Comparison of ENCODE assay signal across 33 cellular contexts in the genomic region with DNA sequence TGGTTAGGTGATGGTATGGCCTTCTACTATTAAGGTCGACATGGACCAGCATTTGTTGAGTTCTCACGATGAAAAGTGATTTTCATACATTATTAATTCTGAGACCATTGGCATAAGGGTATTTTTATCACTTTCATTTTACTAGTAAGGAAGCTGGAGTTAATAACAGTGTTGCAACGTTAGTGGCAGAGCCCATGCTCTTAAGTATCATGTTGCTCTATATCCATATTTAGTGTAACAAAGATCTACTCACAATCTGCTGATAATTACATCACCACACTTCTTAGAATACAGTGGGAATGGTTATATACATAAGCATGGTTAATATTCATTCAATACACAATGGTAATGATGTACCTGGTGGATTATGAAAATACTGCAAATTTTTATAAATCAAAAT.
"Had no signal": no experiment of that assay in that cellular context is flagged by ENCODE, and none has a peak within 500 bp of the region (broad histone marks: within the 10 kb centered on the region; RNA-seq: fewer than 3 reads in every experiment).

No MANE protein-coding gene starts in this region.

- H3K27me3 ChIP-seq: esophagus muscularis mucosa, heart right ventricle, left lung, neural progenitor cell, uterus had no signal

- H3K9me3 ChIP-seq: esophagus muscularis mucosa, heart right ventricle, left lung, lower lobe of right lung, uterus had no signal

- H3K4me1 Mint-ChIP-seq: activated CD4-positive, alpha-beta T cell treated with anti-CD3 and anti-CD28 coated beads, Interleukin-2, amount 10 ng/mL, durations not matched to agents 24 days and 14 days; activated naive CD4-positive, alpha-beta T cell treated with anti-CD3 and anti-CD28 coated beads, Interleukin-2, amount 10 ng/mL, durations not matched to agents 7 days and 5 days; natural killer cell; neural progenitor cell; stimulated activated effector memory CD8-positive, alpha-beta T cell treated with anti-CD3 and anti-CD28 coated beads, Interleukin-12 subunit alpha, Interleukin-12 subunit beta, amount 100 ng/mL, for 72 hours; T-helper 17 cell had no signal

- H3K4me3 Mint-ChIP-seq: activated CD4-positive, alpha-beta memory T cell treated with anti-CD3 and anti-CD28 coated beads for 36 hours; activated CD4-positive, alpha-beta T cell treated with anti-CD3 and anti-CD28 coated beads, Interleukin-2, amount 10 ng/mL, durations not matched to agents 24 days and 14 days; activated naive CD4-positive, alpha-beta T cell treated with anti-CD3 and anti-CD28 coated beads, Interleukin-2, amount 10 ng/mL, durations not matched to agents 7 days and 5 days; activated T-helper 1 cell treated with anti-CD3 and anti-CD28 coated beads, Interleukin-12 subunit alpha, Interleukin-12 subunit beta, Interleukin-2, Interleukin-4 antibody, amounts not matched to agents 30 ng/mL and 10 ng/mL and 1 ng/mL, durations not matched to agents 14 hours and 24 hours and 36 hours; dendritic cell treated with granulocyte-macrophage colony-stimulating factor and Interleukin-4, amounts not matched to agents 40 ng/mL and 50 ng/mL, for 4 days; natural killer cell; neural progenitor cell; stimulated activated effector memory CD8-positive, alpha-beta T cell treated with anti-CD3 and anti-CD28 coated beads, Interleukin-12 subunit alpha, Interleukin-12 subunit beta, amount 100 ng/mL, for 72 hours; stimulated activated naive CD8-positive, alpha-beta T cell treated with anti-CD3 and anti-CD28 coated beads, Interleukin-15, Interleukin-2, amounts not matched to agents 100 ng/mL and 50 ng/mL, for 24 hours; T-helper 17 cell; type B pancreatic cell had no signal

- H3K4me3 ChIP-seq: esophagus muscularis mucosa, heart right ventricle, left lung, lower lobe of right lung, neural progenitor cell, uterus had no signal

- H3K27ac Mint-ChIP-seq: activated CD4-positive, alpha-beta memory T cell treated with anti-CD3 and anti-CD28 coated beads for 36 hours; activated CD4-positive, alpha-beta T cell treated with anti-CD3 and anti-CD28 coated beads, Interleukin-2, amount 10 ng/mL, durations not matched to agents 24 days and 14 days; activated naive CD4-positive, alpha-beta T cell treated with anti-CD3 and anti-CD28 coated beads, Interleukin-2, amount 10 ng/mL, durations not matched to agents 7 days and 5 days; activated T-helper 1 cell treated with anti-CD3 and anti-CD28 coated beads, Interleukin-12 subunit alpha, Interleukin-12 subunit beta, Interleukin-2, Interleukin-4 antibody, amounts not matched to agents 30 ng/mL and 10 ng/mL and 1 ng/mL, durations not matched to agents 14 hours and 24 hours and 36 hours; dendritic cell treated with granulocyte-macrophage colony-stimulating factor and Interleukin-4, amounts not matched to agents 40 ng/mL and 50 ng/mL, for 4 days; natural killer cell; neural progenitor cell; stimulated activated effector memory CD8-positive, alpha-beta T cell treated with anti-CD3 and anti-CD28 coated beads, Interleukin-12 subunit alpha, Interleukin-12 subunit beta, amount 100 ng/mL, for 72 hours; stimulated activated naive CD8-positive, alpha-beta T cell treated with anti-CD3 and anti-CD28 coated beads, Interleukin-15, Interleukin-2, amounts not matched to agents 100 ng/mL and 50 ng/mL, for 24 hours; T-helper 17 cell; type B pancreatic cell had no signal

- H3K4me1 ChIP-seq: esophagus muscularis mucosa, left lung, lower lobe of right lung, neural progenitor cell, uterus had no signal

- H2AFZ ChIP-seq: neural progenitor cell had no signal

- H3K27me3 Mint-ChIP-seq: activated CD4-positive, alpha-beta memory T cell treated with anti-CD3 and anti-CD28 coated beads for 36 hours; activated CD4-positive, alpha-beta T cell treated with anti-CD3 and anti-CD28 coated beads, Interleukin-2, amount 10 ng/mL, durations not matched to agents 24 days and 14 days; activated naive CD4-positive, alpha-beta T cell treated with anti-CD3 and anti-CD28 coated beads, Interleukin-2, amount 10 ng/mL, durations not matched to agents 7 days and 5 days; dendritic cell treated with granulocyte-macrophage colony-stimulating factor and Interleukin-4, amounts not matched to agents 40 ng/mL and 50 ng/mL, for 4 days; stimulated activated naive CD8-positive, alpha-beta T cell treated with anti-CD3 and anti-CD28 coated beads, Interleukin-15, Interleukin-2, amounts not matched to agents 100 ng/mL and 50 ng/mL, for 24 hours; T-helper 17 cell; type B pancreatic cell had no signal

- H3K9ac ChIP-seq: neural progenitor cell had no signal

- H3K9me3 Mint-ChIP-seq: activated CD4-positive, alpha-beta memory T cell treated with anti-CD3 and anti-CD28 coated beads for 36 hours; activated CD4-positive, alpha-beta T cell treated with anti-CD3 and anti-CD28 coated beads, Interleukin-2, amount 10 ng/mL, durations not matched to agents 24 days and 14 days; activated naive CD4-positive, alpha-beta T cell treated with anti-CD3 and anti-CD28 coated beads, Interleukin-2, amount 10 ng/mL, durations not matched to agents 7 days and 5 days; activated T-helper 1 cell treated with anti-CD3 and anti-CD28 coated beads, Interleukin-12 subunit alpha, Interleukin-12 subunit beta, Interleukin-2, Interleukin-4 antibody, amounts not matched to agents 30 ng/mL and 10 ng/mL and 1 ng/mL, durations not matched to agents 14 hours and 24 hours and 36 hours; dendritic cell treated with granulocyte-macrophage colony-stimulating factor and Interleukin-4, amounts not matched to agents 40 ng/mL and 50 ng/mL, for 4 days; neural progenitor cell; stimulated activated naive CD8-positive, alpha-beta T cell treated with anti-CD3 and anti-CD28 coated beads, Interleukin-15, Interleukin-2, amounts not matched to agents 100 ng/mL and 50 ng/mL, for 24 hours; type B pancreatic cell had no signal

- H3K36me3 Mint-ChIP-seq: activated CD4-positive, alpha-beta memory T cell treated with anti-CD3 and anti-CD28 coated beads for 36 hours; activated naive CD4-positive, alpha-beta T cell treated with anti-CD3 and anti-CD28 coated beads, Interleukin-2, amount 10 ng/mL, durations not matched to agents 7 days and 5 days; natural killer cell; neural progenitor cell; stimulated activated effector memory CD8-positive, alpha-beta T cell treated with anti-CD3 and anti-CD28 coated beads, Interleukin-12 subunit alpha, Interleukin-12 subunit beta, amount 100 ng/mL, for 72 hours; type B pancreatic cell had no signal

- H3K4me2 ChIP-seq: neural progenitor cell had no signal

- H3K36me3 ChIP-seq: esophagus muscularis mucosa, heart right ventricle, left lung, lower lobe of right lung, neural progenitor cell, uterus, WERI-Rb-1 had no signal

- DNase-seq: activated CD4-positive, alpha-beta memory T cell treated with anti-CD3 and anti-CD28 coated beads for 36 hours; activated CD4-positive, alpha-beta T cell treated with anti-CD3 and anti-CD28 coated beads, Interleukin-2, amount 10 ng/mL, durations not matched to agents 24 days and 14 days; activated CD8-positive, alpha-beta memory T cell treated with anti-CD3 and anti-CD28 coated beads, Interleukin-2, amount 50 U/mL, for 4 hours; activated effector memory CD4-positive, alpha-beta T cell treated with anti-CD3 and anti-CD28 coated beads, Interleukin-2, amount 50 U/mL, for 16 hours; activated naive CD4-positive, alpha-beta T cell treated with anti-CD3 and anti-CD28 coated beads, Interleukin-2, amount 10 ng/mL, durations not matched to agents 7 days and 5 days; activated T-cell treated with anti-CD3 and anti-CD28 coated beads, Interleukin-2, amount 50 U/mL, for 1 hour; amygdala; caudate nucleus; effector CD4-positive, alpha-beta T cell; foreskin melanocyte; heart right ventricle; kidney glomerular epithelial cell; left lung; lower lobe of right lung; mesenchymal stem cell; natural killer cell; occipital lobe; posterior cingulate gyrus; small intestine; stimulated activated CD4-positive, alpha-beta T cell treated with anti-CD3 and anti-CD28 coated beads, Interleukin-4, amount 100 ng/mL, for 24 hours; substantia nigra; SW 1271; T-helper 17 cell; T1000; uterus; WERI-Rb-1 had no signal

- H3K27ac ChIP-seq: esophagus muscularis mucosa, heart right ventricle, left lung, lower lobe of right lung, neural progenitor cell, uterus, WERI-Rb-1 had no signal
